In genomic region chr4:189874591-189874990, GRCh38 we compare ENCODE assay signal across 35 cellular contexts.
DNase-seq lines count a peak whose midpoint lies in the region; ATAC-seq, FAIRE-seq and TF ChIP-seq lines count a peak whose summit lies in the region.
"Had no signal": no experiment of that assay in that cellular context is flagged by ENCODE, and none has a peak within 500 bp of the region (broad histone marks: within the 10 kb centered on the region; RNA-seq: fewer than 3 reads in every experiment).

No MANE protein-coding gene starts in this region.

- H3K36me3 ChIP-seq in thyroid gland: no peaks in the 10 kb centered on the region
- H3K36me3 ChIP-seq: BE2C; BLaER1; BLaER1 treated with 17β-estradiol and CSF1 and Interleukin-3, amounts not matched to agents 10 nM and 100 nM had no signal

- H3K4me1 ChIP-seq in thyroid gland: peaks cover 6 to 18% of the 10 kb centered on the region in 2 donors
- H3K4me1 ChIP-seq: A549; BE2C; BLaER1; BLaER1 treated with 17β-estradiol and CSF1 and Interleukin-3, amounts not matched to agents 10 nM and 100 nM; Caco-2 had no signal

- H3K9me3 ChIP-seq in thyroid gland: no peaks in the 10 kb centered on the region
- H3K9me3 ChIP-seq: A549; BE2C; BLaER1; BLaER1 treated with 17β-estradiol and CSF1 and Interleukin-3, amounts not matched to agents 10 nM and 100 nM; Caco-2 had no signal

- H3K4me3 ChIP-seq in thyroid gland (replicated peaks in 1 of 3): no peak overlapping the region
- H3K4me3 ChIP-seq: A549; BLaER1; BLaER1 treated with 17β-estradiol and CSF1 and Interleukin-3, amounts not matched to agents 10 nM and 100 nM had no signal

- FAIRE-seq in HTR-8/SVneo (lab: Jason Lieb, UNC) (no peak), H54 (lab: Jason Lieb, UNC) (no peak)
- FAIRE-seq: A204.1, A549, D721Med had no signal

- H3K27ac ChIP-seq in thyroid gland: peak overlapping the region in 2 of 3 donors; percentile 56
- H3K27ac ChIP-seq: 22Rv1; A549; BLaER1; BLaER1 treated with 17β-estradiol and CSF1 and Interleukin-3, amounts not matched to agents 10 nM and 100 nM; C4-2B had no signal

- 61 to 76% methylated on average over 2 of the region's 2 CpGs for WGBS in thyroid gland, 2 donors

- peak; percentile 73 for ATAC-seq in Right ventricle myocardium superior (ENCODE audit: poor library complexity)
- ATAC-seq in Right ventricle myocardium inferior: no peak
- peak; percentile 53 for ATAC-seq in left ventricle myocardium superior
- ATAC-seq: A549; CD8-positive, alpha-beta T cell had no signal

- no peak for TF ChIP-seq POLR2A in thyroid gland (IDR thresholded peaks at IDR 0.05)
- no peak for TF ChIP-seq POLR2A in H54 (IDR thresholded peaks at IDR 0.05; ENCODE audit: low read depth, low read length)

- no peak for TF ChIP-seq CTCF in thyroid gland (IDR thresholded peaks at IDR 0.05)

- intact Hi-C loops in Right ventricle myocardium superior (cut with DNase I) (no loop called here), Right ventricle myocardium inferior (cut with DNase I) (no loop called here), left ventricle myocardium superior (cut with micrococcal nuclease) (no loop called here), cardiac septum (cut with DNase I) (no loop called here), thyroid gland (cut with DNase I) (no loop called here)

- no peaks in the 10 kb centered on the region for H3K27me3 ChIP-seq in thyroid gland
- H3K27me3 ChIP-seq: BE2C; BLaER1; BLaER1 treated with 17β-estradiol and CSF1 and Interleukin-3, amounts not matched to agents 10 nM and 100 nM had no signal

- DNase-seq in Right ventricle myocardium superior: no peak
- DNase-seq in Right ventricle myocardium inferior (ENCODE audit: missing footprints): no peak
- DNase-seq in left ventricle myocardium superior: no peak
- DNase-seq in cardiac septum (ENCODE audit: low spot score): no peak
- peak; percentile 6 for DNase-seq in kidney tubule cell (ENCODE audit: low spot score)
- no peak for DNase-seq in thyroid gland
- no peak for DNase-seq in HTR-8/SVneo (ENCODE audit: insufficient read length, low spot score)
- DNase-seq in H54 (ENCODE audit: insufficient read length, low spot score): no peak
- DNase-seq: 8988T; ACHN; AML-193; BE2C; C1 segment of cervical spinal cord; Caco-2; Calu3; CD4-positive, alpha-beta memory T cell; CD4-positive, alpha-beta T cell; CD4-positive, CD25-positive, alpha-beta regulatory T cell; CD8-positive, alpha-beta memory T cell; CD8-positive, alpha-beta T cell; COR-L47; DMS 273 treated with DMSO at 0.1 percent for 48 hours; DMS153; DMS53; DMS79; DMS79 treated with DMSO at 0.1 percent for 48 hours; DND-41; EL had no signal
